Comparison of ENCODE assay signal across 3 cellular contexts in genomic region chr14:19120383-19120782, GRCh38.
DNase-seq lines count a peak whose midpoint lies in the region; ATAC-seq and TF ChIP-seq lines count a peak whose summit lies in the region.
"Not testable (repeated sequence)": the region's sequence is repeated elsewhere in the genome, so short reads cannot be mapped to it uniquely, and the experiment has no call there.

No MANE protein-coding gene starts in this region.

- no CpG with 5 or more reads among the region's 6 CpGs for WGBS in SK-N-SH (ENCODE audit: low lambda C conversion rate)
- WGBS in upper lobe of left lung, 2 donors, result 20% methylated on average over 1 of the region's 6 CpGs; no CpG with 5 or more reads in 1 of the 2 donors

- not testable (repeated sequence) for DNase-seq in SK-N-SH, upper lobe of left lung

- H3K27me3 ChIP-seq in SK-N-SH (ENCODE audit: insufficient read depth); upper lobe of left lung: not testable (repeated sequence)

- H2AFZ ChIP-seq in SK-N-SH (ENCODE audit: low read depth), result not testable (repeated sequence)

- H3F3A ChIP-seq in SK-N-SH (replicated peaks; ENCODE audit: insufficient read depth), result not testable (repeated sequence)

- not testable (repeated sequence) for TF ChIP-seq RAD21 in SK-N-SH (IDR thresholded peaks at IDR 0.05; ENCODE audit: low read length)

- CTCF ChIA-PET in SK-N-SH (lab: Yijun Ruan, JAX), result not testable (repeated sequence)

- not testable (repeated sequence) for H3K4me3 ChIP-seq in SK-N-SH (ENCODE audit: low read depth in 2 of 2, low read length in 1 of 2); upper lobe of left lung

- not testable (repeated sequence) for H3K9me2 ChIP-seq in SK-N-SH

- H3K9me3 ChIP-seq in SK-N-SH, upper lobe of left lung: not testable (repeated sequence)

- not testable (repeated sequence) for TF ChIP-seq EP300 in SK-N-SH (IDR thresholded peaks at IDR 0.05; ENCODE audit: borderline replicate concordance in 1 of 2, low read depth in 1 of 2, low read length in 1 of 2); upper lobe of left lung (IDR thresholded peaks at IDR 0.05)

- not testable (repeated sequence) for H3K4me1 ChIP-seq in SK-N-SH (ENCODE audit: control insufficient read depth in 1 of 2, insufficient read depth in 2 of 2, low read depth in 1 of 2, low read length in 1 of 2); upper lobe of left lung

- H3K79me2 ChIP-seq in SK-N-SH (ENCODE audit: insufficient read depth), result not testable (repeated sequence)

- not testable (repeated sequence) for H3K9ac ChIP-seq in SK-N-SH

- not testable (repeated sequence) for H4K20me1 ChIP-seq in SK-N-SH (ENCODE audit: insufficient read depth)

- H3K4me2 ChIP-seq in SK-N-SH, result not testable (repeated sequence)

- TF ChIP-seq CTCF in SK-N-SH (IDR thresholded peaks at IDR 0.05); upper lobe of left lung (IDR thresholded peaks at IDR 0.05): not testable (repeated sequence)

- not testable (repeated sequence) for TF ChIP-seq POLR2A in upper lobe of left lung (IDR thresholded peaks at IDR 0.05)

- POLR2A ChIA-PET in SK-N-SH (lab: Yijun Ruan, JAX), result not testable (repeated sequence)

- not testable (repeated sequence) for H3K36me3 ChIP-seq in SK-N-SH (replicated peaks in 1 of 2; ENCODE audit: control insufficient read depth in 1 of 2, insufficient read depth in 2 of 2, low read length in 1 of 2); upper lobe of left lung

- peak; percentile 53 for ATAC-seq in SK-N-SH treated with all-trans-retinoic acid at 6 μM for 48 hours
- peak; percentile 49 to 79 for ATAC-seq in upper lobe of left lung (ENCODE audit: low FRiP score in 2 of 2)

- not testable (repeated sequence) for H3K27ac ChIP-seq in SK-N-SH (ENCODE audit: low read depth in 2 of 2, low read length in 1 of 2); upper lobe of left lung

TF ChIP-seq in SK-N-SH, 30 proteins besides CTCF, POLR2A, EP300 and RAD21:
- TF ChIP-seq FOSL2 (IDR thresholded peaks at IDR 0.05; ENCODE audit: borderline replicate concordance, low read depth), result 0 out of 2 replicates have a peak, but pooled peaks have one; percentile 4
